Comparison of ENCODE assay signal across 1 cellular context in the genomic region with DNA sequence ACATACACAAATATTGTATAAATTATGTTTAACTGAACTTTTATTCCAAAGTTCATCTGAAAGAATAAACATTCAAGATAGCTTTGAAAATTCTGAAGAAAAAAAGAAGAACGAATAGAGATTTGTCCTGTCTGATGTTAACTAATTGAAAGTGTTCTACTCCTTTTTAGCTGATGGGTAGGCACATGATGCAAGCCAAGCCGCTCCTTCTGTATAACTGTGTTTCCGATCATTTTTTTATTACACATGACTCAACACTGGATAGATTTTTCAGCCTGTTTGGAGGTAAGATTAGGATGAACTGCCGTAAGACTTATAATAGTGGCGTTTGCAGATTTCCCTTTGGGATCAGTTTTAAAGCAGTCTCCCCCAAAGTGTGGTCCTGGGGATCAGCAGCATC.
TF ChIP-seq lines count a peak whose summit lies in the region.

No MANE protein-coding gene starts in this region.

TF ChIP-seq in HepG2, 621 proteins besides CTCF, POLR2A, EP300 and RAD21:
- no peak for TF ChIP-seq FOXC1 (CRISPR knock-in tag; IDR thresholded peaks at IDR 0.05; ENCODE audit: borderline replicate concordance)
- TF ChIP-seq TARDBP (CRISPR knock-in tag; IDR thresholded peaks at IDR 0.05) = no peak
- TF ChIP-seq PREB (CRISPR knock-in tag; IDR thresholded peaks at IDR 0.05) = no peak
- no peak for TF ChIP-seq ZNF644 (CRISPR knock-in tag; IDR thresholded peaks at IDR 0.05; ENCODE audit: low read depth)
- no peak for TF ChIP-seq ZNF652 (CRISPR knock-in tag; IDR thresholded peaks at IDR 0.05; ENCODE audit: borderline replicate concordance, low read depth)
